ENCODE assay signal across 2 cellular contexts in the genomic region with DNA sequence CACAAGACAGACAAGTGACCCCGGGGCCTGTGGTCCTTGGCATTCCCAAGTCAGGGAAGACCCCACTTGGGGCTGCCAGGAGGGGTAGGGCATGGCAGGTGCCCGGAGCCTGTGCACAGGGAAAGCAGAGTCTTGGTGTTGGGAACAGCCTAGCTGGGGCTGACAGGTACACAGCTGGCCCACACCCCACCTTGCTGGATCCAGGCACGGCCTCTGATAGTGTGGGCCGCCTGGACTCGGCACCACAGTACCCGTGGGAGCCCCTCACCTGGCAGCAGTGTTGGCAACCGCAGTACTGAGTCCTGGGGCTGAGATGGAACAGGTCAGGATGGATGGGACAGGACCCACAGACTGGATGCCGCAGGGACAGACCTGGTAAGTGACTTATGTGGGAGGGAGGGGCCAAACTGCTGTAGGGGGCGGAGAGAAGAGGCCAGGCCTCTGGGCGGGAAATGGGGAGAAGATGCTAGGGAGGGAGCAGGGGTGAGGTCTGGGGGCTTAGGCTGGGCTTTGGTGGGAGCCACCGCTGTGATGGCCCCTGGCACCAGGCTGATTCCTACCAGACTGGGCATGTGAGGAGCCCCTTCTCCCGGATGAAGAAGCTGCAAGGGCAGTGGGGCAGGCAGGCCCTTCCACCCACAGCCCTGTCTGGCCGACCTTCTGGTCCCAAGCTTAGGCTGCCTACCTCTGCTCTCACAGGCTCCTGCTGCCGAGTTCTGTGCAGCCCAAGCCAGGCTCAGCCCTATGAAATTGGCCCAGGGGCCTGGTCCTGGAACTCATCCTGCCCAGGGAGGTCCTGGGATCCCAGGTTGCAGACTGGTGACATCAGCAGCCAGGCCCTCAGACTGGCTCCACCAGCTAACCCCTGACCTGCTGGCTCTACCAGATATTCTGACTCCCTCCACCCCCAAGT.
TF ChIP-seq lines count a peak whose summit lies in the region.

Gene TGM1 (minus strand): TSS at position 357 of the 913 bp plus-strand sequence. CDS start 825 bp downstream, outside the sequence.

TF ChIP-seq in GM23338, 12 proteins besides CTCF, POLR2A, EP300 and RAD21 (continued from another document and continues in another):
- TF ChIP-seq ZNF462 (CRISPR knock-in tag; IDR thresholded peaks at IDR 0.05), result no peak
- no peak for TF ChIP-seq REST (IDR thresholded peaks at IDR 0.05; ENCODE audit: unreplicated experiment)
- no peak for TF ChIP-seq ETS1 (IDR thresholded peaks at IDR 0.05)
- no peak for TF ChIP-seq STAT1 (IDR thresholded peaks at IDR 0.05; ENCODE audit: unreplicated experiment)
- no peak for TF ChIP-seq POLR2AphosphoS5 (IDR thresholded peaks at IDR 0.05; ENCODE audit: low read depth)
- no peak for TF ChIP-seq EZH2 (IDR thresholded peaks at IDR 0.05; ENCODE audit: low read depth, unreplicated experiment)

TF ChIP-seq in WTC11, 78 proteins besides CTCF, POLR2A, EP300 and RAD21 (continued from another document):
- TF ChIP-seq, protein P1, sequence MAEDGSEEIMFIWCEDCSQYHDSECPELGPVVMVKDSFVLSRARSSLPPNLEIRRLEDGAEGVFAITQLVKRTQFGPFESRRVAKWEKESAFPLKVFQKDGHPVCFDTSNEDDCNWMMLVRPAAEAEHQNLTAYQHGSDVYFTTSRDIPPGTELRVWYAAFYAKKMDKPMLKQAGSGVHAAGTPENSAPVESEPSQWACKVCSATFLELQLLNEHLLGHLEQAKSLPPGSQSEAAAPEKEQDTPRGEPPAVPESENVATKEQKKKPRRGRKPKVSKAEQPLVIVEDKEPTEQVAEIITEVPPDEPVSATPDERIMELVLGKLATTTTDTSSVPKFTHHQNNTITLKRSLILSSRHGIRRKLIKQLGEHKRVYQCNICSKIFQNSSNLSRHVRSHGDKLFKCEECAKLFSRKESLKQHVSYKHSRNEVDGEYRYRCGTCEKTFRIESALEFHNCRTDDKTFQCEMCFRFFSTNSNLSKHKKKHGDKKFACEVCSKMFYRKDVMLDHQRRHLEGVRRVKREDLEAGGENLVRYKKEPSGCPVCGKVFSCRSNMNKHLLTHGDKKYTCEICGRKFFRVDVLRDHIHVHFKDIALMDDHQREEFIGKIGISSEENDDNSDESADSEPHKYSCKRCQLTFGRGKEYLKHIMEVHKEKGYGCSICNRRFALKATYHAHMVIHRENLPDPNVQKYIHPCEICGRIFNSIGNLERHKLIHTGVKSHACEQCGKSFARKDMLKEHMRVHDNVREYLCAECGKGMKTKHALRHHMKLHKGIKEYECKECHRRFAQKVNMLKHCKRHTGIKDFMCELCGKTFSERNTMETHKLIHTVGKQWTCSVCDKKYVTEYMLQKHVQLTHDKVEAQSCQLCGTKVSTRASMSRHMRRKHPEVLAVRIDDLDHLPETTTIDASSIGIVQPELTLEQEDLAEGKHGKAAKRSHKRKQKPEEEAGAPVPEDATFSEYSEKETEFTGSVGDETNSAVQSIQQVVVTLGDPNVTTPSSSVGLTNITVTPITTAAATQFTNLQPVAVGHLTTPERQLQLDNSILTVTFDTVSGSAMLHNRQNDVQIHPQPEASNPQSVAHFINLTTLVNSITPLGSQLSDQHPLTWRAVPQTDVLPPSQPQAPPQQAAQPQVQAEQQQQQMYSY (CRISPR knock-in tag; IDR thresholded peaks at IDR 0.05), result no peak
- TF ChIP-seq ETV6 (CRISPR knock-in tag; IDR thresholded peaks at IDR 0.05) (no peak), NFYB (CRISPR knock-in tag; conservative IDR thresholded peaks at IDR 0.05; ENCODE audit: low read depth) (no peak), ZNF263 (CRISPR knock-in tag; IDR thresholded peaks at IDR 0.05; ENCODE audit: low read depth) (no peak), CDX4 (CRISPR knock-in tag; IDR thresholded peaks at IDR 0.05; ENCODE audit: borderline replicate concordance) (no peak), FOXP1 (CRISPR knock-in tag; IDR thresholded peaks at IDR 0.05; ENCODE audit: borderline replicate concordance) (no peak)
